ENCODE assay signal across 8 cellular contexts in genomic region chr3:196967412-196968232, GRCh38. TPM values are rescaled to one million over a fixed set of nuclear protein-coding genes. Genes with fewer than 3 reads are reported as not detected.
DNase-seq lines count a peak whose midpoint lies in the region; ATAC-seq and TF ChIP-seq lines count a peak whose summit lies in the region.

No MANE protein-coding gene starts in this region.

- DNase-seq in activated CD8-positive, alpha-beta memory T cell treated with anti-CD3 and anti-CD28 coated beads, Interleukin-2, amount 10 ng/mL, durations not matched to agents 7 days and 5 days, result no peak
- no peak for DNase-seq in activated CD8-positive, alpha-beta memory T cell treated with anti-CD3 and anti-CD28 coated beads for 24 hours
- DNase-seq in ascending aorta (ENCODE audit: low spot score in 2 of 2), result no peak
- no peak for DNase-seq in memory B cell (ENCODE audit: low spot score in 2 of 2)
- no peak for DNase-seq in GDM1 (lab: John Stamatoyannopoulos, UW)
- DNase-seq in SK-N-DZ (ENCODE audit: low spot score), result no peak

- CTCF ChIA-PET in activated CD8-positive, alpha-beta memory T cell treated with anti-CD3 and anti-CD28 coated beads, Interleukin-2, amount 10 ng/mL, durations not matched to agents 7 days and 5 days (lab: Charles Lee), result interaction anchor here (0.9 to 4.8 kb wide), 2 partner anchors 8 to 131 kb away, joined by 3 to 53 read pairs; no protein-coding TSS in a partner anchor

- no peak overlapping the region for H3K27ac Mint-ChIP-seq in activated CD8-positive, alpha-beta memory T cell treated with anti-CD3 and anti-CD28 coated beads, Interleukin-2, amount 10 ng/mL, durations not matched to agents 7 days and 5 days
- no peak overlapping the region for H3K27ac Mint-ChIP-seq in memory B cell

- H3K36me3 ChIP-seq in ascending aorta, result no peaks in the 10 kb centered on the region
- H3K36me3 ChIP-seq in thymus (ENCODE audit: control insufficient read depth, insufficient read depth), result peaks cover 4% of the 10 kb centered on the region

- no peak for ATAC-seq in activated CD8-positive, alpha-beta memory T cell treated with anti-CD3 and anti-CD28 coated beads, Interleukin-2, amount 10 ng/mL, durations not matched to agents 7 days and 5 days
- no peak for ATAC-seq in memory B cell (ENCODE audit: low read depth)
- no peak for ATAC-seq in HG03135 (IDR thresholded peaks at IDR 0.05; ENCODE audit: unreplicated experiment)

- H3K4me3 ChIP-seq in ascending aorta, result peak overlapping the region; percentile 89 to 92
- H3K4me3 ChIP-seq in thymus (ENCODE audit: low read length), result peak overlapping the region; percentile 79

- no peaks in the 10 kb centered on the region for H3K9me3 Mint-ChIP-seq in activated CD8-positive, alpha-beta memory T cell treated with anti-CD3 and anti-CD28 coated beads, Interleukin-2, amount 10 ng/mL, durations not matched to agents 7 days and 5 days (ENCODE audit: low read depth)
- H3K9me3 Mint-ChIP-seq in memory B cell, result no peaks in the 10 kb centered on the region

- H3K4me1 Mint-ChIP-seq in activated CD8-positive, alpha-beta memory T cell treated with anti-CD3 and anti-CD28 coated beads, Interleukin-2, amount 10 ng/mL, durations not matched to agents 7 days and 5 days, result peaks cover 17% of the 10 kb centered on the region
- peaks cover 26% of the 10 kb centered on the region for H3K4me1 Mint-ChIP-seq in memory B cell

- H3K36me3 Mint-ChIP-seq in activated CD8-positive, alpha-beta memory T cell treated with anti-CD3 and anti-CD28 coated beads, Interleukin-2, amount 10 ng/mL, durations not matched to agents 7 days and 5 days, result peaks cover 10% of the 10 kb centered on the region
- no peaks in the 10 kb centered on the region for H3K36me3 Mint-ChIP-seq in memory B cell

- H3K9me3 ChIP-seq in ascending aorta, result no peaks in the 10 kb centered on the region
- H3K9me3 ChIP-seq in thymus (ENCODE audit: control insufficient read depth), result no peaks in the 10 kb centered on the region

- H3K4me1 ChIP-seq in ascending aorta, result peaks cover 0 to 3% of the 10 kb centered on the region in 2 donors
- peaks cover 13% of the 10 kb centered on the region for H3K4me1 ChIP-seq in thymus (ENCODE audit: control insufficient read depth, insufficient read depth, low read length)

- H3K27me3 Mint-ChIP-seq in activated CD8-positive, alpha-beta memory T cell treated with anti-CD3 and anti-CD28 coated beads, Interleukin-2, amount 10 ng/mL, durations not matched to agents 7 days and 5 days, result peaks cover 22% of the 10 kb centered on the region
- no peaks in the 10 kb centered on the region for H3K27me3 Mint-ChIP-seq in memory B cell

- 69% methylated on average over 35 of the region's 35 CpGs for WGBS in thymus

- peak overlapping the region; percentile 67 for H3K4me3 Mint-ChIP-seq in activated CD8-positive, alpha-beta memory T cell treated with anti-CD3 and anti-CD28 coated beads, Interleukin-2, amount 10 ng/mL, durations not matched to agents 7 days and 5 days
- peak overlapping the region; percentile 70 for H3K4me3 Mint-ChIP-seq in memory B cell

- no peak for TF ChIP-seq CTCF in ascending aorta (IDR thresholded peaks at IDR 0.05)

- no peak overlapping the region for H3K27ac ChIP-seq in ascending aorta
- no peak overlapping the region for H3K27ac ChIP-seq in thymus (ENCODE audit: low read depth)

- intact Hi-C loops in ascending aorta (cut with DNase I), result loop anchor here (2.0 to 10.0 kb wide), 3 partner anchors 25 to 587 kb away; partner anchors contain the start of genes BDH1 and NCBP2

- H3K27me3 ChIP-seq in ascending aorta (no peaks in the 10 kb centered on the region), thymus (ENCODE audit: control insufficient read depth, insufficient read depth) (no peaks in the 10 kb centered on the region)

RNA-seq across cellular contexts. Expression of gene PIGZ, which starts 1.0 kb away (rescaled TPM):
- 1 to 10 TPM; 1.6 to 2.6 TPM for total RNA-seq in activated CD8-positive, alpha-beta memory T cell treated with anti-CD3 and anti-CD28 coated beads, Interleukin-2, amount 10 ng/mL, durations not matched to agents 7 days and 5 days
- total RNA-seq in ascending aorta, result 0.96 TPM
- 3.4 TPM for polyA plus RNA-seq in thymus
- 3.8 and 8.7 TPM in 2 replicates for polyA plus RNA-seq in SK-N-DZ (2014; cell fraction: cytosol; rRNA removed)
- polyA plus RNA-seq in SK-N-DZ (2014; cell fraction: nucleus; rRNA removed), result 2.0 and 3.9 TPM in 2 replicates

RNA-seq across cellular contexts. Expression of gene NCBP2, which starts 25.3 kb away (rescaled TPM):
- total RNA-seq in activated CD8-positive, alpha-beta memory T cell treated with anti-CD3 and anti-CD28 coated beads, Interleukin-2, amount 10 ng/mL, durations not matched to agents 7 days and 5 days, result 10 to 100 TPM; 52.5 to 68.9 TPM
- 16.9 TPM for total RNA-seq in ascending aorta
- polyA plus RNA-seq in thymus, result 77.5 TPM
- polyA plus RNA-seq in SK-N-DZ (2014; cell fraction: cytosol; rRNA removed), result 172 and 178 TPM in 2 replicates
- 94.3 and 109 TPM in 2 replicates for polyA plus RNA-seq in SK-N-DZ (2014; cell fraction: nucleus; rRNA removed)
